Comparison of ENCODE assay signal across 23 cellular contexts in the genomic region with DNA sequence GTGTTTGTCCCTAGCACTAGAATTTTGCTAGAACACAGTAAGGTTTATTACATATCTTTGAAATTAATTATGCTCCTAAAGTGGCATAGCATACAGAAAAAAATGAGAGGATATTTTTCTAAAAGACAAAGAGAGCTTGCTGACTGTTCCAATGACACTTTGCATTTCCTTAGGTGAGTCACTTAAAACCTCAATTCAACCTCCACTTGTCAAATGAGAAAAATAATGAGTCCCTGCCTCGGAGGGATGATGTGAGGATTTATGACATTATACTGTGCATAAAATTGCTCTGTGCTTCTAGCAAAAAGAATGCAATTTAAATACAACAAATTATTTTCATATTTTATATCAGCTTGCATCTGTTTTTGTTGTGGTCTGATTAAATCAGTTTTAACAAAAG.
DNase-seq lines count a peak whose midpoint lies in the region; ATAC-seq, FAIRE-seq and TF ChIP-seq lines count a peak whose summit lies in the region.
"Had no signal": no experiment of that assay in that cellular context is flagged by ENCODE, and none has a peak within 500 bp of the region (broad histone marks: within the 10 kb centered on the region; RNA-seq: fewer than 3 reads in every experiment).

No MANE protein-coding gene starts in this region.

- no peak overlapping the region for H3K4me3 Mint-ChIP-seq in GM23338
- H3K4me3 Mint-ChIP-seq: CD4-positive, alpha-beta T cell; IgD-negative memory B cell had no signal

- TF ChIP-seq CTCF in neural cell (IDR thresholded peaks at IDR 0.05; ENCODE audit: poor library complexity, severe bottlenecking) = no peak
- TF ChIP-seq CTCF in GM23338 (conservative IDR thresholded peaks at IDR 0.05; ENCODE audit: low read depth in 2 of 2) = no peak

- peak overlapping the region; percentile 27 for H3K9ac ChIP-seq in neural cell (ENCODE audit: low read length)
- H3K9ac ChIP-seq: BLaER1 had no signal

- no peaks in the 10 kb centered on the region for H3K4me1 ChIP-seq in GM23338 (ENCODE audit: insufficient read depth)
- H3K4me1 ChIP-seq: BLaER1 had no signal

- DNase-seq in H54 (ENCODE audit: insufficient read length, low spot score) (no peak), HT1080 (ENCODE audit: low read depth) (peak; percentile 63), RKO (ENCODE audit: low spot score) (peak; percentile 66), NCI-H226 (no peak), GM23338 (ENCODE audit: low spot score) (no peak)
- DNase-seq in stimulated activated CD4-positive, alpha-beta T cell treated with anti-CD3 and anti-CD28 coated beads, Interleukin-1b, Interleukin-23, amount 100 ng/mL, for 48 hours = no peak
- DNase-seq: ACHN; Caco-2; CD4-positive, alpha-beta T cell; DMS 273 treated with DMSO at 0.1 percent for 48 hours; DMS79 treated with DMSO at 0.1 percent for 48 hours; H7; NCI-H2029 treated with DMSO at 0.1 percent for 48 hours; NCI-H2171 treated with DMSO at 0.1 percent for 48 hours; NCI-H446; NCI-H526; OCI-M1; Right ventricle myocardium superior; SW 1271 had no signal

- H3K9me3 Mint-ChIP-seq in GM23338 = no peaks in the 10 kb centered on the region
- H3K9me3 Mint-ChIP-seq: CD4-positive, alpha-beta T cell had no signal

- no peaks in the 10 kb centered on the region for H3F3A ChIP-seq in neural cell (ENCODE audit: insufficient read depth, low read length, poor library complexity, severe bottlenecking)
- H3F3A ChIP-seq in GM23338 (replicated peaks; ENCODE audit: low read depth) = no peaks in the 10 kb centered on the region

- H3K4me1 Mint-ChIP-seq in GM23338 = peaks cover 3% of the 10 kb centered on the region; the same call in 1 of the 3 replicates

- H3K79me2 ChIP-seq in neural cell (replicated peaks; ENCODE audit: insufficient read depth, low read length) (no peaks in the 10 kb centered on the region), GM23338 (replicated peaks; ENCODE audit: insufficient read depth) (no peaks in the 10 kb centered on the region)

- no peaks in the 10 kb centered on the region for H3K36me3 Mint-ChIP-seq in GM23338 (ENCODE audit: low read depth)
- H3K36me3 Mint-ChIP-seq: IgD-negative memory B cell had no signal

- H4K20me1 ChIP-seq in neural cell (ENCODE audit: insufficient read depth) = no peaks in the 10 kb centered on the region
- no peaks in the 10 kb centered on the region for H4K20me1 ChIP-seq in GM23338 (replicated peaks; ENCODE audit: insufficient read depth)
- H4K20me1 ChIP-seq: BLaER1 had no signal

- no peak overlapping the region for H3K27ac Mint-ChIP-seq in GM23338
- H3K27ac Mint-ChIP-seq: CD4-positive, alpha-beta T cell; IgD-negative memory B cell had no signal

- peak; percentile 27 for FAIRE-seq in H54 (lab: Jason Lieb, UNC)
- FAIRE-seq: GM12878 had no signal

- TF ChIP-seq POLR2A in H54 (IDR thresholded peaks at IDR 0.05; ENCODE audit: low read depth, low read length) = no peak

- no peak for TF ChIP-seq RAD21 in neural cell (conservative IDR thresholded peaks at IDR 0.05)

- H3K36me3 ChIP-seq in neural cell (ENCODE audit: insufficient read depth, low read length) (no peaks in the 10 kb centered on the region), GM23338 (ENCODE audit: insufficient read depth) (no peaks in the 10 kb centered on the region)
- H3K36me3 ChIP-seq: BLaER1 had no signal

- H3K4me2 ChIP-seq in neural cell (ENCODE audit: low read length) (peak overlapping the region; percentile 48), GM23338 (no peak overlapping the region)
- H3K4me2 ChIP-seq: BLaER1 had no signal

- H3K4me3 ChIP-seq in neural cell (ENCODE audit: low read length) (peak overlapping the region; percentile 11), GM23338 (no peak overlapping the region)
- H3K4me3 ChIP-seq: BLaER1, GM12878 had no signal

- H3K27me3 ChIP-seq in neural cell (ENCODE audit: insufficient read depth, low read depth, low read length) (no peaks in the 10 kb centered on the region), GM23338 (ENCODE audit: insufficient read depth) (no peaks in the 10 kb centered on the region)
- H3K27me3 ChIP-seq: BLaER1 had no signal

- no peak for ATAC-seq in GM23338
- ATAC-seq: GM12878 had no signal

- H3K27me3 Mint-ChIP-seq in GM23338 (ENCODE audit: insufficient read depth, low read depth, poor library complexity) = no peaks in the 10 kb centered on the region
- H3K27me3 Mint-ChIP-seq: CD4-positive, alpha-beta T cell; IgD-negative memory B cell had no signal

- H3K27ac ChIP-seq in neural cell (ENCODE audit: low read length) = peak overlapping the region; percentile 81
- no peak overlapping the region for H3K27ac ChIP-seq in GM23338 (ENCODE audit: low read depth)
- H3K27ac ChIP-seq: BLaER1 had no signal

- H3K9me2 ChIP-seq in neural cell (ENCODE audit: insufficient read depth, low read length) = no peaks in the 10 kb centered on the region
- no peaks in the 10 kb centered on the region for H3K9me2 ChIP-seq in GM23338 (ENCODE audit: insufficient read depth)

- peak; percentile 84 for TF ChIP-seq EP300 in neural cell (conservative IDR thresholded peaks at IDR 0.05; ENCODE audit: poor library complexity, severe bottlenecking)

- H3K9me3 ChIP-seq in neural cell (ENCODE audit: low read length) = no peaks in the 10 kb centered on the region
- H3K9me3 ChIP-seq: BLaER1, Caco-2 had no signal

- H2AFZ ChIP-seq in neural cell (ENCODE audit: low read depth, low read length) (no peak overlapping the region), GM23338 (no peak overlapping the region)

TF ChIP-seq in neural cell, 6 proteins besides CTCF, POLR2A, EP300 and RAD21:
- TF ChIP-seq, protein P1, sequence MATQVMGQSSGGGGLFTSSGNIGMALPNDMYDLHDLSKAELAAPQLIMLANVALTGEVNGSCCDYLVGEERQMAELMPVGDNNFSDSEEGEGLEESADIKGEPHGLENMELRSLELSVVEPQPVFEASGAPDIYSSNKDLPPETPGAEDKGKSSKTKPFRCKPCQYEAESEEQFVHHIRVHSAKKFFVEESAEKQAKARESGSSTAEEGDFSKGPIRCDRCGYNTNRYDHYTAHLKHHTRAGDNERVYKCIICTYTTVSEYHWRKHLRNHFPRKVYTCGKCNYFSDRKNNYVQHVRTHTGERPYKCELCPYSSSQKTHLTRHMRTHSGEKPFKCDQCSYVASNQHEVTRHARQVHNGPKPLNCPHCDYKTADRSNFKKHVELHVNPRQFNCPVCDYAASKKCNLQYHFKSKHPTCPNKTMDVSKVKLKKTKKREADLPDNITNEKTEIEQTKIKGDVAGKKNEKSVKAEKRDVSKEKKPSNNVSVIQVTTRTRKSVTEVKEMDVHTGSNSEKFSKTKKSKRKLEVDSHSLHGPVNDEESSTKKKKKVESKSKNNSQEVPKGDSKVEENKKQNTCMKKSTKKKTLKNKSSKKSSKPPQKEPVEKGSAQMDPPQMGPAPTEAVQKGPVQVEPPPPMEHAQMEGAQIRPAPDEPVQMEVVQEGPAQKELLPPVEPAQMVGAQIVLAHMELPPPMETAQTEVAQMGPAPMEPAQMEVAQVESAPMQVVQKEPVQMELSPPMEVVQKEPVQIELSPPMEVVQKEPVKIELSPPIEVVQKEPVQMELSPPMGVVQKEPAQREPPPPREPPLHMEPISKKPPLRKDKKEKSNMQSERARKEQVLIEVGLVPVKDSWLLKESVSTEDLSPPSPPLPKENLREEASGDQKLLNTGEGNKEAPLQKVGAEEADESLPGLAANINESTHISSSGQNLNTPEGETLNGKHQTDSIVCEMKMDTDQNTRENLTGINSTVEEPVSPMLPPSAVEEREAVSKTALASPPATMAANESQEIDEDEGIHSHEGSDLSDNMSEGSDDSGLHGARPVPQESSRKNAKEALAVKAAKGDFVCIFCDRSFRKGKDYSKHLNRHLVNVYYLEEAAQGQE (IDR thresholded peaks at IDR 0.05; ENCODE audit: borderline replicate concordance) = peak; percentile 66
- TF ChIP-seq TAF1 (IDR thresholded peaks at IDR 0.05; ENCODE audit: low read depth) (no peak), POLR2AphosphoS5 (IDR thresholded peaks at IDR 0.05) (peak; percentile 71), EZH2 (IDR thresholded peaks at IDR 0.05; ENCODE audit: borderline replicate concordance, insufficient read depth, low read length, poor library complexity, severe bottlenecking) (no peak)

TF ChIP-seq in GM23338, 12 proteins besides CTCF, POLR2A, EP300 and RAD21 (continues in another document):
- no peak for TF ChIP-seq EZH2phosphoT487 (IDR thresholded peaks at IDR 0.05; ENCODE audit: unreplicated experiment)
- no peak for TF ChIP-seq EZH2 (IDR thresholded peaks at IDR 0.05; ENCODE audit: low read depth, unreplicated experiment)
- TF ChIP-seq CREB1 (CRISPR knock-in tag; IDR thresholded peaks at IDR 0.05; ENCODE audit: low read depth) = no peak
- TF ChIP-seq, protein P1 (IDR thresholded peaks at IDR 0.05; ENCODE audit: unreplicated experiment) = no peak
- TF ChIP-seq NANOG (IDR thresholded peaks at IDR 0.05; ENCODE audit: borderline replicate concordance) = no peak
- no peak for TF ChIP-seq POLR2AphosphoS5 (IDR thresholded peaks at IDR 0.05; ENCODE audit: low read depth)

Comparison
In these comparisons a context has a peak if more than half of its experiments do, and no peak if none do; other contexts are left out.
1. DNase-seq: peak in HT1080 (single experiment) and RKO (single experiment); none in H54 (single experiment), NCI-H226 (single experiment), GM23338 (single experiment) and stimulated activated CD4-positive, alpha-beta T cell treated with anti-CD3 and anti-CD28 coated beads, Interleukin-1b, Interleukin-23, amount 100 ng/mL, for 48 hours (single experiment).